Comparison of ENCODE assay signal across 21 cellular contexts in genomic region chr22:48253573-48253972, GRCh38.
"Had no signal": no experiment of that assay in that cellular context is flagged by ENCODE, and none has a peak within 500 bp of the region (broad histone marks: within the 10 kb centered on the region; RNA-seq: fewer than 3 reads in every experiment).

No MANE protein-coding gene starts in this region.

- H3K4me3 ChIP-seq: body of pancreas, neural progenitor cell, psoas muscle, stomach had no signal

- H3K4me1 ChIP-seq: body of pancreas, foreskin keratinocyte, psoas muscle had no signal

- H3K27ac Mint-ChIP-seq: activated B cell treated with CpG ODN at 0.5 μM for 24 hours; activated CD4-positive, alpha-beta memory T cell treated with anti-CD3 and anti-CD28 coated beads, Interleukin-2, amount 10 ng/mL, durations not matched to agents 7 days and 5 days; activated CD8-positive, alpha-beta memory T cell treated with anti-CD3 and anti-CD28 coated beads, Interleukin-2, amount 10 ng/mL, durations not matched to agents 7 days and 5 days; neural progenitor cell; stimulated activated effector memory CD8-positive, alpha-beta T cell treated with anti-CD3 and anti-CD28 coated beads, Interleukin-12 subunit alpha, Interleukin-12 subunit beta, amount 100 ng/mL, for 72 hours; type B pancreatic cell had no signal

- DNase-seq: activated B cell treated with CpG ODN at 0.5 μM for 24 hours; activated CD4-positive, alpha-beta memory T cell treated with anti-CD3 and anti-CD28 coated beads, Interleukin-2, amount 10 ng/mL, durations not matched to agents 7 days and 5 days; activated CD4-positive, alpha-beta T cell treated with anti-CD3 and anti-CD28 coated beads for 48 hours; activated CD8-positive, alpha-beta memory T cell treated with anti-CD3 and anti-CD28 coated beads, Interleukin-2, amount 10 ng/mL, durations not matched to agents 7 days and 5 days; activated naive CD4-positive, alpha-beta T cell; body of pancreas; central memory CD4-positive, alpha-beta T cell; foreskin keratinocyte; hippocampal formation; mammary epithelial cell; naive B cell; psoas muscle; right cardiac atrium; small intestine; stimulated activated CD4-positive, alpha-beta T cell treated with anti-CD3 and anti-CD28 coated beads, Interleukin-4, amount 100 ng/mL, for 1 hour; stomach; SW 1271 had no signal

- H3K36me3 ChIP-seq: neural progenitor cell, stomach had no signal

- H3K27me3 ChIP-seq: body of pancreas, foreskin keratinocyte, neural progenitor cell had no signal

- H3K27me3 Mint-ChIP-seq: activated CD4-positive, alpha-beta memory T cell treated with anti-CD3 and anti-CD28 coated beads, Interleukin-2, amount 10 ng/mL, durations not matched to agents 7 days and 5 days; activated CD8-positive, alpha-beta memory T cell treated with anti-CD3 and anti-CD28 coated beads, Interleukin-2, amount 10 ng/mL, durations not matched to agents 7 days and 5 days had no signal

- H3K9me3 ChIP-seq: body of pancreas, psoas muscle, stomach had no signal

- H3K4me3 Mint-ChIP-seq: activated B cell treated with CpG ODN at 0.5 μM for 24 hours; activated CD4-positive, alpha-beta memory T cell treated with anti-CD3 and anti-CD28 coated beads, Interleukin-2, amount 10 ng/mL, durations not matched to agents 7 days and 5 days; activated CD8-positive, alpha-beta memory T cell treated with anti-CD3 and anti-CD28 coated beads, Interleukin-2, amount 10 ng/mL, durations not matched to agents 7 days and 5 days; naive B cell; neural progenitor cell; stimulated activated effector memory CD8-positive, alpha-beta T cell treated with anti-CD3 and anti-CD28 coated beads, Interleukin-12 subunit alpha, Interleukin-12 subunit beta, amount 100 ng/mL, for 72 hours; type B pancreatic cell had no signal

- H3K9me3 Mint-ChIP-seq: activated B cell treated with CpG ODN at 0.5 μM for 24 hours; activated CD4-positive, alpha-beta memory T cell treated with anti-CD3 and anti-CD28 coated beads, Interleukin-2, amount 10 ng/mL, durations not matched to agents 7 days and 5 days; naive B cell; stimulated activated effector memory CD8-positive, alpha-beta T cell treated with anti-CD3 and anti-CD28 coated beads, Interleukin-12 subunit alpha, Interleukin-12 subunit beta, amount 100 ng/mL, for 72 hours; type B pancreatic cell had no signal

- H3K4me1 Mint-ChIP-seq: activated CD4-positive, alpha-beta memory T cell treated with anti-CD3 and anti-CD28 coated beads, Interleukin-2, amount 10 ng/mL, durations not matched to agents 7 days and 5 days; activated CD8-positive, alpha-beta memory T cell treated with anti-CD3 and anti-CD28 coated beads, Interleukin-2, amount 10 ng/mL, durations not matched to agents 7 days and 5 days; stimulated activated effector memory CD8-positive, alpha-beta T cell treated with anti-CD3 and anti-CD28 coated beads, Interleukin-12 subunit alpha, Interleukin-12 subunit beta, amount 100 ng/mL, for 72 hours had no signal

- H3K27ac ChIP-seq: body of pancreas, dorsolateral prefrontal cortex, foreskin keratinocyte, neural progenitor cell, psoas muscle, stomach had no signal

- H3K36me3 Mint-ChIP-seq: activated CD8-positive, alpha-beta memory T cell treated with anti-CD3 and anti-CD28 coated beads, Interleukin-2, amount 10 ng/mL, durations not matched to agents 7 days and 5 days; naive B cell; neural progenitor cell; stimulated activated effector memory CD8-positive, alpha-beta T cell treated with anti-CD3 and anti-CD28 coated beads, Interleukin-12 subunit alpha, Interleukin-12 subunit beta, amount 100 ng/mL, for 72 hours; type B pancreatic cell had no signal

- ATAC-seq: activated CD8-positive, alpha-beta memory T cell treated with anti-CD3 and anti-CD28 coated beads, Interleukin-2, amount 10 ng/mL, durations not matched to agents 7 days and 5 days; body of pancreas; foreskin keratinocyte; psoas muscle; right cardiac atrium; stimulated activated effector memory CD8-positive, alpha-beta T cell treated with anti-CD3 and anti-CD28 coated beads, Interleukin-12 subunit alpha, Interleukin-12 subunit beta, amount 100 ng/mL, for 72 hours had no signal
